ENCODE assay signal across 29 cellular contexts in the genomic region with DNA sequence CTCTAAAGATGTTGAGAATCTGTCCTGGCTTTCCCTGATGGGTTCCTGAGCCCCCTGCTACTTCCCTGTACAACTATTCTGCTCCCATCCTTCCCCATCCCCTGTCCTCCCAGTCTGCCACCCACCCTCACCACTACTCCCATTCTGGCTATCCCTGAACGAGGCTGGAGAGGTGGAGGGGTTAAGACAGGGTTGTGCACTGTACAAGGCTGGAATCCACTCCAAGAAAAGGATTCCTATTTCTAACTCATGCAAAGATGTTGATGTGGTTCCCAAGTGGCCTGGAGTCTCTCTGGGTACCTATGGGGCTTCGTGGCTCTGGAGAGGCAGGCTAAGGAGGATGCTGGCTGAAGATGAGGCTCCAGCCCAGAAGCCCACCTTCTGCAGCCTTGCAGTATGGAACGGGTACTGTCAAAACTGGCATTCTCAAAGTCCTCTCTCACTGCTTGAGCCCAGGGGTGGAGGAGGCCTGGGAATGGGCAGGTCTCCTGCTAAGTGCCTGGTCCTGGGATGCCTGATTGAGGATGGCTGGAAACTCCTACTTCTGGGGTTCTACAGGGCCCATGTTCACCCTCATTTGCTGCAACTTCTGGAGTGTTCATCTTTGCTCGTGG. TPM values are rescaled to one million over a fixed set of nuclear protein-coding genes. Genes with fewer than 3 reads are reported as not detected.
"Had no signal": no experiment of that assay in that cellular context is flagged by ENCODE, and none has a peak within 500 bp of the region (broad histone marks: within the 10 kb centered on the region; RNA-seq: fewer than 3 reads in every experiment).

No MANE protein-coding gene starts in this region.

- H3K4me2 ChIP-seq: smooth muscle cell had no signal

- H3K9me3 Mint-ChIP-seq: activated CD4-positive, alpha-beta memory T cell treated with anti-CD3 and anti-CD28 coated beads, Interleukin-2, amount 10 ng/mL, durations not matched to agents 7 days and 5 days; activated CD4-positive, alpha-beta T cell treated with anti-CD3 and anti-CD28 coated beads, Interleukin-2, amount 10 ng/mL, durations not matched to agents 24 days and 14 days; activated naive CD4-positive, alpha-beta T cell treated with anti-CD3 and anti-CD28 coated beads, Interleukin-2, amount 50 U/mL, for 24 hours; memory B cell; stimulated activated naive B cell treated with anti-CD40 and anti-IgM and Interleukin-4, amounts not matched to agents 10 μg/mL and 1 μg/mL and 100 μg/mL, for 72 hours had no signal

- H3K4me3 ChIP-seq: ascending aorta, colonic mucosa, dorsolateral prefrontal cortex, esophagus squamous epithelium, gastrocnemius medialis, smooth muscle cell, uterus had no signal

- DNase-seq: activated CD4-positive, alpha-beta memory T cell treated with anti-CD3 and anti-CD28 coated beads, Interleukin-2, amount 10 ng/mL, durations not matched to agents 7 days and 5 days; activated CD4-positive, alpha-beta T cell treated with anti-CD3 and anti-CD28 coated beads, Interleukin-2, amount 10 ng/mL, durations not matched to agents 24 days and 14 days; activated gamma-delta T cell treated with Interleukin-2 at 50 U/mL for 16 hours; central memory CD4-positive, alpha-beta T cell; colonic mucosa; esophagus squamous epithelium; gastrocnemius medialis; hypothalamus; islet precursor cell; left cardiac atrium; stimulated activated CD4-positive, alpha-beta T cell treated with anti-CD3 and anti-CD28 coated beads, Interleukin-15, amount 100 ng/mL, for 24 hours; stimulated activated naive B cell treated with anti-CD40 and anti-IgM and Interleukin-4, amounts not matched to agents 10 μg/mL and 1 μg/mL and 100 μg/mL, for 72 hours; transverse colon; uterus had no signal

- H3K36me3 ChIP-seq: ascending aorta, colonic mucosa, esophagus squamous epithelium, gastrocnemius medialis, transverse colon, uterus had no signal

- H3K27ac ChIP-seq: ascending aorta, colonic mucosa, dorsolateral prefrontal cortex, esophagus squamous epithelium, gastrocnemius medialis, parathyroid adenoma, transverse colon, uterus had no signal

- H3K9me3 ChIP-seq: ascending aorta, colonic mucosa, esophagus squamous epithelium, gastrocnemius medialis, transverse colon, uterus had no signal

- H2AFZ ChIP-seq: parathyroid adenoma had no signal

- ATAC-seq: activated CD4-positive, CD25-positive, alpha-beta regulatory T cell treated with anti-CD3 and anti-CD28 coated beads, Interleukin-2, amount 50 U/mL, for 24 hours; gastrocnemius medialis; left cardiac atrium; sciatic nerve; stimulated activated naive B cell treated with anti-CD40 and anti-IgM and Interleukin-4, amounts not matched to agents 10 μg/mL and 1 μg/mL and 100 μg/mL, for 72 hours had no signal

- H3K4me3 Mint-ChIP-seq: activated CD4-positive, alpha-beta memory T cell treated with anti-CD3 and anti-CD28 coated beads, Interleukin-2, amount 10 ng/mL, durations not matched to agents 7 days and 5 days; activated CD4-positive, alpha-beta T cell treated with anti-CD3 and anti-CD28 coated beads, Interleukin-2, amount 10 ng/mL, durations not matched to agents 24 days and 14 days; activated naive CD4-positive, alpha-beta T cell treated with anti-CD3 and anti-CD28 coated beads, Interleukin-2, amount 50 U/mL, for 24 hours; memory B cell had no signal

- H3K79me2 ChIP-seq: parathyroid adenoma had no signal

- H3K36me3 Mint-ChIP-seq: activated naive CD4-positive, alpha-beta T cell treated with anti-CD3 and anti-CD28 coated beads, Interleukin-2, amount 50 U/mL, for 24 hours; memory B cell; stimulated activated naive B cell treated with anti-CD40 and anti-IgM and Interleukin-4, amounts not matched to agents 10 μg/mL and 1 μg/mL and 100 μg/mL, for 72 hours had no signal

- H3K27ac Mint-ChIP-seq: activated CD4-positive, alpha-beta memory T cell treated with anti-CD3 and anti-CD28 coated beads, Interleukin-2, amount 10 ng/mL, durations not matched to agents 7 days and 5 days; activated naive CD4-positive, alpha-beta T cell treated with anti-CD3 and anti-CD28 coated beads, Interleukin-2, amount 50 U/mL, for 24 hours; memory B cell; nephron; stimulated activated naive B cell treated with anti-CD40 and anti-IgM and Interleukin-4, amounts not matched to agents 10 μg/mL and 1 μg/mL and 100 μg/mL, for 72 hours had no signal

RNA-seq across cellular contexts. Expression of a gene that starts 1.3 kb away (rescaled TPM):
- total RNA-seq: activated CD4-positive, alpha-beta memory T cell treated with anti-CD3 and anti-CD28 coated beads, Interleukin-2, amount 10 ng/mL, durations not matched to agents 7 days and 5 days; activated CD4-positive, alpha-beta T cell treated with anti-CD3 and anti-CD28 coated beads, Interleukin-2, amount 10 ng/mL, durations not matched to agents 24 days and 14 days; ascending aorta; gastrocnemius medialis; left cardiac atrium; lower leg skin; mononuclear cell; myocyte; renal cortical epithelial cell; sciatic nerve; smooth muscle cell; T-helper 2 cell treated with Interferon-gamma antibody and Interleukin-4, amounts not matched to agents 100 ng/mL and 5 ng/mL, for 36 hours; temporal lobe; uterus had no signal
- polyA plus RNA-seq: smooth muscle cell had no signal

RNA-seq across cellular contexts. Expression of a gene that starts 7.0 kb away (rescaled TPM):
- total RNA-seq: activated CD4-positive, alpha-beta memory T cell treated with anti-CD3 and anti-CD28 coated beads, Interleukin-2, amount 10 ng/mL, durations not matched to agents 7 days and 5 days; activated CD4-positive, alpha-beta T cell treated with anti-CD3 and anti-CD28 coated beads, Interleukin-2, amount 10 ng/mL, durations not matched to agents 24 days and 14 days; ascending aorta; esophagus squamous epithelium; gastrocnemius medialis; left cardiac atrium; lower leg skin; mononuclear cell; myocyte; renal cortical epithelial cell; sciatic nerve; smooth muscle cell; T-helper 2 cell treated with Interferon-gamma antibody and Interleukin-4, amounts not matched to agents 100 ng/mL and 5 ng/mL, for 36 hours; temporal lobe; uterus had no signal
- polyA plus RNA-seq: smooth muscle cell had no signal

RNA-seq across cellular contexts. Expression of a gene that starts 26.8 kb away (rescaled TPM):
- total RNA-seq: activated CD4-positive, alpha-beta memory T cell treated with anti-CD3 and anti-CD28 coated beads, Interleukin-2, amount 10 ng/mL, durations not matched to agents 7 days and 5 days; activated CD4-positive, alpha-beta T cell treated with anti-CD3 and anti-CD28 coated beads, Interleukin-2, amount 10 ng/mL, durations not matched to agents 24 days and 14 days; ascending aorta; esophagus squamous epithelium; gastrocnemius medialis; left cardiac atrium; lower leg skin; mononuclear cell; sciatic nerve; smooth muscle cell; T-helper 2 cell treated with Interferon-gamma antibody and Interleukin-4, amounts not matched to agents 100 ng/mL and 5 ng/mL, for 36 hours; uterus had no signal

RNA-seq across cellular contexts. Expression of a gene that starts 55.1 kb away (rescaled TPM):
- total RNA-seq: activated CD4-positive, alpha-beta memory T cell treated with anti-CD3 and anti-CD28 coated beads, Interleukin-2, amount 10 ng/mL, durations not matched to agents 7 days and 5 days; activated CD4-positive, alpha-beta T cell treated with anti-CD3 and anti-CD28 coated beads, Interleukin-2, amount 10 ng/mL, durations not matched to agents 24 days and 14 days; ascending aorta; left cardiac atrium; lower leg skin; smooth muscle cell; T-helper 2 cell treated with Interferon-gamma antibody and Interleukin-4, amounts not matched to agents 100 ng/mL and 5 ng/mL, for 36 hours had no signal
- polyA plus RNA-seq: smooth muscle cell had no signal
